Comparison of ENCODE assay signal across 21 cellular contexts in the genomic region with DNA sequence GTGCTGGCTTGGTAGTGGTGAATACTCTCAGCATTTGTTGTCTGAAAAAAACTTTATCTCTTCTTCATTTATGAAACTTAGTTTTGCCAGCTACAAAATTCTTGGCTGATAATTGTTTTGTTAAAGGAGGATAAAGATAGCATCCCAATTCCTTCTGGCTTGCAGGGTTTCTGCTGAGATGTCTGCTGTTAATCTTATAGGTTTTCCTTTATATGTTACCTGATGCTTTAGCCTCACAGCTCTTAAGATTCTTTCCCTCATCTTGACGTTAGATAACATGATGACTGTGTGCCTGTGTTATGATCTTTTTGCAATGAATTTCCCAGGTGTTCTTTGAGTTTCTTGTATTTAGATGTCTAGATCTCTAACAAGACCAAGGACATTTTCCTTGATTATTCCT. TPM values are rescaled to one million over a fixed set of nuclear protein-coding genes. Genes with fewer than 3 reads are reported as not detected.
"Had no signal": no experiment of that assay in that cellular context is flagged by ENCODE, and none has a peak within 500 bp of the region (broad histone marks: within the 10 kb centered on the region; RNA-seq: fewer than 3 reads in every experiment).

No MANE protein-coding gene starts in this region.

- H3K27me3 ChIP-seq: right atrium auricular region, sigmoid colon, stomach, thyroid gland, vagina had no signal

- H3K4me1 ChIP-seq: gastrocnemius medialis, lower lobe of right lung, prostate gland, right atrium auricular region, sigmoid colon, stomach, thyroid gland, vagina had no signal

- H3K9me3 ChIP-seq: prostate gland, thyroid gland, vagina had no signal

- H3K4me3 ChIP-seq: dorsolateral prefrontal cortex, gastrocnemius medialis, lower lobe of right lung, prostate gland, right atrium auricular region, sigmoid colon, stomach, thyroid gland, vagina had no signal

- H3K4me1 Mint-ChIP-seq: nephron progenitor cell had no signal

- ATAC-seq: gastrocnemius medialis; left ventricle myocardium superior; lower lobe of right lung; naive thymus-derived CD8-positive, alpha-beta T cell; stimulated activated effector memory CD8-positive, alpha-beta T cell treated with anti-CD3 and anti-CD28 coated beads, Interleukin-12 subunit alpha, Interleukin-12 subunit beta, amount 100 ng/mL, for 72 hours had no signal

- H3K36me3 Mint-ChIP-seq: stimulated activated effector memory CD8-positive, alpha-beta T cell treated with anti-CD3 and anti-CD28 coated beads, Interleukin-12 subunit alpha, Interleukin-12 subunit beta, amount 100 ng/mL, for 72 hours had no signal

- DNase-seq: dorsolateral prefrontal cortex; effector CD4-positive, alpha-beta T cell; gastrocnemius medialis; head of caudate nucleus; left ventricle myocardium superior; lower lobe of right lung; naive thymus-derived CD8-positive, alpha-beta T cell; nephron progenitor cell; nucleus accumbens; sigmoid colon; stimulated activated CD4-positive, alpha-beta T cell treated with anti-CD3 and anti-CD28 coated beads, Interleukin-2, amount 100 ng/mL, for 24 hours; stimulated activated CD4-positive, alpha-beta T cell treated with anti-CD3 and anti-CD28 coated beads, Interleukin-4, amount 100 ng/mL, for 24 hours; stimulated activated naive CD4-positive, alpha-beta T cell treated with Interleukin-2 at 50 U/mL for 16 hours; stomach; thyroid gland; trophoblast cell had no signal

- H3K27ac ChIP-seq: dorsolateral prefrontal cortex, gastrocnemius medialis, lower lobe of right lung, prostate gland, right atrium auricular region, sigmoid colon, stomach, thyroid gland, vagina had no signal

- H3K36me3 ChIP-seq: gastrocnemius medialis, lower lobe of right lung, prostate gland, right atrium auricular region, sigmoid colon, stomach, thyroid gland, vagina had no signal

- FAIRE-seq: keratinocyte had no signal

- H3K27ac Mint-ChIP-seq: nephron progenitor cell; stimulated activated effector memory CD8-positive, alpha-beta T cell treated with anti-CD3 and anti-CD28 coated beads, Interleukin-12 subunit alpha, Interleukin-12 subunit beta, amount 100 ng/mL, for 72 hours had no signal

- H3K4me3 Mint-ChIP-seq: naive thymus-derived CD8-positive, alpha-beta T cell; nephron progenitor cell; stimulated activated effector memory CD8-positive, alpha-beta T cell treated with anti-CD3 and anti-CD28 coated beads, Interleukin-12 subunit alpha, Interleukin-12 subunit beta, amount 100 ng/mL, for 72 hours had no signal

RNA-seq across cellular contexts. Expression of a gene that starts 49.2 kb away (rescaled TPM):
- total RNA-seq: naive thymus-derived CD8-positive, alpha-beta T cell had no signal
- polyA plus RNA-seq: keratinocyte had no signal
